ENCODE assay signal across 21 cellular contexts in the genomic region with DNA sequence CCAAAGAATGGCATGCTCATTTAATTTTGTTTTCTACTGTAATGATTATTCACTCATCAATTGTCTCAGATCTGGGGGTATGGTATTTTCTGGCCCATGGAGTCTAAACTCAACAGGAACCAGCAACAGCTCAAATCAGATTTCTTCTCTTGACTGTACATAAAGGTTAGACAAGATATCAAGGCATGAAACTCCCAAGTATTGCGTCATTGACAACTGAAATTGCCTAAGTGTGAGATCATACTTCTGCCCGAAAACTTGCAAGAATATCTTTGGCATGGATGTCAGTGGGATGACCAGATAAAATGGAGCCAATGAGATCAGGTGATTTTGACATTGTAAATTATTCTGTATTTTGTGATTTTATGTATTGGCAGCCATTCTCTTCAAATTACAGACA.
A peak's percentile ranks its signal among the peaks of the same experiment; 100 is the strongest.
DNase-seq lines count a peak whose midpoint lies in the region; ATAC-seq and TF ChIP-seq lines count a peak whose summit lies in the region.
"Had no signal": no experiment of that assay in that cellular context is flagged by ENCODE, and none has a peak within 500 bp of the region (broad histone marks: within the 10 kb centered on the region; RNA-seq: fewer than 3 reads in every experiment).

No MANE protein-coding gene starts in this region.

- H3K79me2 ChIP-seq in fibroblast of lung (ENCODE audit: control insufficient read depth, insufficient read depth, low read length): no peaks in the 10 kb centered on the region

- no peak overlapping the region for H3K4me2 ChIP-seq in fibroblast of lung (ENCODE audit: extremely low read depth, insufficient read depth, low read length)

- H3K9ac ChIP-seq in adipocyte (ENCODE audit: low read length) (no peak overlapping the region), fibroblast of lung (ENCODE audit: insufficient read depth, low read length) (no peak overlapping the region)

- no peak overlapping the region for H2AFZ ChIP-seq in fibroblast of lung (ENCODE audit: low read length)

- DNase-seq in HS-5 (ENCODE audit: low read depth) (peak; percentile 30), adipocyte (ENCODE audit: low read depth) (peak; percentile 6), fibroblast of lung (ENCODE audit: low read depth in 2 of 2) (peak; percentile 43 to 46), renal cortical epithelial cell (ENCODE audit: low read depth) (peak; percentile 70), NCI-H128 (lab: John Stamatoyannopoulos, UW; ENCODE audit: unreplicated experiment) (no peak)
- DNase-seq: activated CD4-positive, alpha-beta T cell treated with anti-CD3 and anti-CD28 coated beads for 36 hours; activated CD8-positive, alpha-beta memory T cell treated with anti-CD3 and anti-CD28 coated beads, Interleukin-2, amount 10 ng/mL, durations not matched to agents 7 days and 5 days; AML-193; amniotic stem cell; Caco-2; effector memory CD8-positive, alpha-beta T cell; HCEC 1CT; KBM-7; NCI-H1105; NCI-H526 treated with DMSO at 0.1 percent for 48 hours; Peyer's patch; sigmoid colon; stimulated activated CD4-positive, alpha-beta T cell treated with anti-CD3 and anti-CD28 coated beads, Interleukin-4, amount 100 ng/mL, for 24 hours had no signal

- no peak overlapping the region for H3K27ac ChIP-seq in fibroblast of lung (ENCODE audit: insufficient read depth, low read length)
- H3K27ac ChIP-seq: Peyer's patch, sigmoid colon, SK-N-MC had no signal

- H3K9me3 ChIP-seq in adipocyte (ENCODE audit: control insufficient read depth, low read length): no peaks in the 10 kb centered on the region
- H3K9me3 ChIP-seq in fibroblast of lung (ENCODE audit: control insufficient read depth, insufficient read depth, low read depth, low read length): no peaks in the 10 kb centered on the region
- H3K9me3 ChIP-seq: Caco-2, Peyer's patch, sigmoid colon had no signal

- H3K27me3 ChIP-seq in adipocyte (replicated peaks; ENCODE audit: control insufficient read depth, insufficient read depth, low read length) (no peaks in the 10 kb centered on the region), fibroblast of lung (ENCODE audit: control insufficient read depth, insufficient read depth, low read length) (no peaks in the 10 kb centered on the region)
- H3K27me3 ChIP-seq: Peyer's patch, sigmoid colon had no signal

- TF ChIP-seq CTCF in fibroblast of lung (conservative IDR thresholded peaks at IDR 0.05 in 1 of 2, IDR thresholded peaks at IDR 0.05 in 1 of 2; ENCODE audit: low read depth in 1 of 2, low read length in 2 of 2): no peak

- H3K4me3 ChIP-seq in adipocyte (ENCODE audit: low read length) (no peak overlapping the region), fibroblast of lung (replicated peaks in 1 of 4; ENCODE audit: control extremely low read depth in 1 of 4, insufficient read depth in 1 of 4, low read depth in 3 of 4, low read length in 4 of 4) (no peak overlapping the region)
- H3K4me3 ChIP-seq: Peyer's patch, sigmoid colon, SK-N-MC had no signal

- H3K4me1 ChIP-seq in adipocyte (ENCODE audit: control insufficient read depth, insufficient read depth, low read length) (peaks cover 15% of the 10 kb centered on the region), fibroblast of lung (ENCODE audit: control insufficient read depth, extremely low read depth, insufficient read depth, low read length) (no peaks in the 10 kb centered on the region)
- H3K4me1 ChIP-seq: sigmoid colon had no signal

- ATAC-seq in HG02678 (IDR thresholded peaks at IDR 0.05; ENCODE audit: unreplicated experiment) (no peak), HG02938 (IDR thresholded peaks at IDR 0.05; ENCODE audit: unreplicated experiment) (no peak)
- ATAC-seq: activated CD4-positive, alpha-beta T cell treated with anti-CD3 and anti-CD28 coated beads for 36 hours; activated CD8-positive, alpha-beta memory T cell treated with anti-CD3 and anti-CD28 coated beads, Interleukin-2, amount 10 ng/mL, durations not matched to agents 7 days and 5 days; effector memory CD8-positive, alpha-beta T cell had no signal

- no peaks in the 10 kb centered on the region for H4K20me1 ChIP-seq in fibroblast of lung (ENCODE audit: control insufficient read depth, extremely low read depth, insufficient read depth, low read length)

- H3K36me3 ChIP-seq in adipocyte (ENCODE audit: control insufficient read depth, insufficient read depth, low read length, severe bottlenecking): no peaks in the 10 kb centered on the region
- no peaks in the 10 kb centered on the region for H3K36me3 ChIP-seq in fibroblast of lung (ENCODE audit: control insufficient read depth, insufficient read depth, low read length)
- H3K36me3 ChIP-seq: Peyer's patch, sigmoid colon had no signal
